In genomic region chr14:50512463-50512862, GRCh38 we compare ENCODE assay signal across 1 cellular context.
TF ChIP-seq lines count a peak whose summit lies in the region.

No MANE protein-coding gene starts in this region.

TF ChIP-seq in GM12878, 131 proteins besides CTCF, POLR2A, EP300 and RAD21 (continued from another document):
- TF ChIP-seq ZBTB11 (CRISPR knock-in tag; IDR thresholded peaks at IDR 0.05) (no peak), SIN3A (IDR thresholded peaks at IDR 0.05; ENCODE audit: low read depth, low read length) (no peak)
